In genomic region chr15:75098371-75098770, GRCh38 we compare ENCODE assay signal across 21 cellular contexts.
"Had no signal": no experiment of that assay in that cellular context is flagged by ENCODE, and none has a peak within 500 bp of the region (broad histone marks: within the 10 kb centered on the region; RNA-seq: fewer than 3 reads in every experiment).

No MANE protein-coding gene starts in this region.

- H3K27ac ChIP-seq: epithelial cell of prostate, esophagus squamous epithelium, gastroesophageal sphincter, left ventricle myocardium inferior, lower lobe of right lung, neural progenitor cell, ovary, right atrium auricular region, sigmoid colon, skin epidermis had no signal

- H2AFZ ChIP-seq: neural progenitor cell had no signal

- H3K9ac ChIP-seq: neural progenitor cell had no signal

- H3K9me3 ChIP-seq: esophagus squamous epithelium, gastroesophageal sphincter, left ventricle myocardium inferior, lower lobe of right lung, ovary, right atrium auricular region had no signal

- ATAC-seq: effector memory CD8-positive, alpha-beta T cell; gastroesophageal sphincter; lower lobe of right lung had no signal

- H3K9me3 Mint-ChIP-seq: effector memory CD8-positive, alpha-beta T cell; memory B cell; natural killer cell treated with Interleukin-12 subunit alpha and Interleukin-12 subunit beta and Interleukin-15 and Interleukin-18, amount 100 ng/mL, for 72 hours; type B pancreatic cell had no signal

- H3K36me3 Mint-ChIP-seq: natural killer cell treated with Interleukin-12 subunit alpha and Interleukin-12 subunit beta and Interleukin-15 and Interleukin-18, amount 100 ng/mL, for 72 hours; neural progenitor cell; type B pancreatic cell had no signal

- H3K4me1 Mint-ChIP-seq: neural progenitor cell had no signal

- H3K27me3 ChIP-seq: esophagus squamous epithelium, gastroesophageal sphincter, neural progenitor cell, ovary, right atrium auricular region, sigmoid colon had no signal

- DNase-seq: cortex of kidney; effector memory CD8-positive, alpha-beta T cell; esophagus squamous epithelium; foreskin fibroblast; glutamatergic neuron; left ventricle myocardium inferior; lower lobe of right lung; midbrain; ovary; stimulated activated naive CD4-positive, alpha-beta T cell treated with Interleukin-2 at 50 U/mL for 16 hours had no signal

- H3K4me1 ChIP-seq: esophagus squamous epithelium, gastroesophageal sphincter, left ventricle myocardium inferior, lower lobe of right lung, neural progenitor cell, right atrium auricular region, sigmoid colon had no signal

- H3K27ac Mint-ChIP-seq: memory B cell, neural progenitor cell, type B pancreatic cell had no signal

- H3K4me3 ChIP-seq: esophagus squamous epithelium, gastroesophageal sphincter, left ventricle myocardium inferior, lower lobe of right lung, neural progenitor cell, ovary, right atrium auricular region, sigmoid colon, skin epidermis had no signal

- H3K4me3 Mint-ChIP-seq: effector memory CD8-positive, alpha-beta T cell; memory B cell; natural killer cell treated with Interleukin-12 subunit alpha and Interleukin-12 subunit beta and Interleukin-15 and Interleukin-18, amount 100 ng/mL, for 72 hours; neural progenitor cell; type B pancreatic cell had no signal

- FAIRE-seq: keratinocyte, urothelium cell line had no signal

- H3K27me3 Mint-ChIP-seq: effector memory CD8-positive, alpha-beta T cell; natural killer cell treated with Interleukin-12 subunit alpha and Interleukin-12 subunit beta and Interleukin-15 and Interleukin-18, amount 100 ng/mL, for 72 hours; type B pancreatic cell had no signal

- H3K36me3 ChIP-seq: esophagus squamous epithelium, gastroesophageal sphincter, left ventricle myocardium inferior, lower lobe of right lung, neural progenitor cell, ovary, right atrium auricular region, sigmoid colon had no signal

- H3K4me2 ChIP-seq: neural progenitor cell had no signal
